11 cellular contexts compared by ENCODE assay signal in genomic region chr12:53596920-53597363, GRCh38. TPM values are rescaled to one million over a fixed set of nuclear protein-coding genes. Genes with fewer than 3 reads are reported as not detected.
DNase-seq lines count a peak whose midpoint lies in the region; ATAC-seq and TF ChIP-seq lines count a peak whose summit lies in the region.
"Had no signal": no experiment of that assay in that cellular context is flagged by ENCODE, and none has a peak within 500 bp of the region (broad histone marks: within the 10 kb centered on the region; RNA-seq: fewer than 3 reads in every experiment).

No MANE protein-coding gene starts in this region.

- H3K4me1 ChIP-seq in DOHH2 (ENCODE audit: control insufficient read depth, low read length), result peaks cover 59% of the 10 kb centered on the region

- peaks cover 23% of the 10 kb centered on the region for H3F3A ChIP-seq in DOHH2 (ENCODE audit: control insufficient read depth, insufficient read depth)

- H3K9me2 ChIP-seq in DOHH2 (replicated peaks; ENCODE audit: control insufficient read depth, low read length), result no peaks in the 10 kb centered on the region

- no peaks in the 10 kb centered on the region for H3K27me3 Mint-ChIP-seq in naive thymus-derived CD8-positive, alpha-beta T cell
- H3K27me3 Mint-ChIP-seq in activated CD4-positive, alpha-beta T cell treated with anti-CD3 and anti-CD28 coated beads for 36 hours, result no peaks in the 10 kb centered on the region

- H3K36me3 Mint-ChIP-seq in naive thymus-derived CD8-positive, alpha-beta T cell, result peaks cover 0 to 47% (median 17%) of the 10 kb centered on the region in 3 donors
- peaks cover 21% of the 10 kb centered on the region for H3K36me3 Mint-ChIP-seq in activated CD4-positive, alpha-beta T cell treated with anti-CD3 and anti-CD28 coated beads for 36 hours (ENCODE audit: low read depth)

- H4K20me1 ChIP-seq in DOHH2 (ENCODE audit: control insufficient read depth, insufficient read depth, low read depth, low read length), result no peaks in the 10 kb centered on the region

- CTCF ChIA-PET in activated CD4-positive, alpha-beta T cell treated with anti-CD3 and anti-CD28 coated beads for 36 hours (lab: Charles Lee), result interaction anchor here (0.6 to 1.1 kb wide), 2 partner anchors 17 to 78 kb away, joined by 3 read pairs; partner anchors contain the start of gene ATP5MC2

- intact Hi-C loops in activated CD4-positive, alpha-beta T cell treated with anti-CD3 and anti-CD28 coated beads for 36 hours (cut with DNase I, micrococcal nuclease), result no loop called here

- H3K27me3 ChIP-seq in DOHH2 (ENCODE audit: control insufficient read depth, low read length) (no peaks in the 10 kb centered on the region), WERI-Rb-1 (ENCODE audit: insufficient read depth, low read depth, severe bottlenecking) (no peaks in the 10 kb centered on the region)

- H3K27ac Mint-ChIP-seq in naive thymus-derived CD8-positive, alpha-beta T cell, result no peak overlapping the region
- H3K27ac Mint-ChIP-seq in activated CD4-positive, alpha-beta T cell treated with anti-CD3 and anti-CD28 coated beads for 36 hours, result no peak overlapping the region
- H3K27ac Mint-ChIP-seq: endodermal cell had no signal

- POLR2A ChIA-PET in naive thymus-derived CD8-positive, alpha-beta T cell (lab: Charles Lee), result interaction anchor here (0.6 kb wide), 1 partner anchor 26 kb away, joined by 5 read pairs; no protein-coding TSS in a partner anchor
- POLR2A ChIA-PET in activated CD4-positive, alpha-beta T cell treated with anti-CD3 and anti-CD28 coated beads for 36 hours (lab: Charles Lee), result interaction anchor here (0.7 kb wide), 1 partner anchor 1081 kb away, joined by 7 read pairs; no protein-coding TSS in a partner anchor

- H3K9me3 Mint-ChIP-seq in naive thymus-derived CD8-positive, alpha-beta T cell, result no peaks in the 10 kb centered on the region
- H3K9me3 Mint-ChIP-seq in activated CD4-positive, alpha-beta T cell treated with anti-CD3 and anti-CD28 coated beads for 36 hours (ENCODE audit: low read depth), result no peaks in the 10 kb centered on the region
- H3K9me3 Mint-ChIP-seq: endodermal cell had no signal

- H3K79me2 ChIP-seq in DOHH2 (ENCODE audit: control insufficient read depth, low read length), result peaks cover 4% of the 10 kb centered on the region

- H3K4me3 ChIP-seq in DOHH2 (ENCODE audit: low read length) (peak overlapping the region; percentile 3; the same call in 1 of the 2 replicates), WERI-Rb-1 (ENCODE audit: low read depth, low read length) (no peak overlapping the region)

- H3K36me3 ChIP-seq in DOHH2 (ENCODE audit: control insufficient read depth, low read length), result peaks cover 4% of the 10 kb centered on the region; the same call in 1 of the 2 replicates
- H3K36me3 ChIP-seq in WERI-Rb-1, result no peaks in the 10 kb centered on the region

- H3K4me1 Mint-ChIP-seq in naive thymus-derived CD8-positive, alpha-beta T cell, result peaks cover 5 to 31% (median 16%) of the 10 kb centered on the region in 4 donors
- H3K4me1 Mint-ChIP-seq in activated CD4-positive, alpha-beta T cell treated with anti-CD3 and anti-CD28 coated beads for 36 hours, result peaks cover 10% of the 10 kb centered on the region

- H3K4me3 Mint-ChIP-seq in naive thymus-derived CD8-positive, alpha-beta T cell, result no peak overlapping the region
- no peak overlapping the region for H3K4me3 Mint-ChIP-seq in activated CD4-positive, alpha-beta T cell treated with anti-CD3 and anti-CD28 coated beads for 36 hours
- H3K4me3 Mint-ChIP-seq: endodermal cell had no signal

- peak; percentile 40 for DNase-seq in fibroblast of the conjunctiva (ENCODE audit: low read depth)
- DNase-seq in pulmonary artery endothelial cell (ENCODE audit: low read depth, low spot score), result peak; percentile 67
- DNase-seq in WERI-Rb-1, result no peak
- no peak for DNase-seq in naive thymus-derived CD8-positive, alpha-beta T cell
- no peak for DNase-seq in SW 1271 (lab: John Stamatoyannopoulos, UW)
- DNase-seq in activated CD4-positive, alpha-beta T cell treated with anti-CD3 and anti-CD28 coated beads for 36 hours, result no peak
- DNase-seq: endodermal cell, NCI-H2171 treated with DMSO at 0.1 percent for 48 hours had no signal

- H3K27ac ChIP-seq in DOHH2 (ENCODE audit: low read depth, low read length) (no peak overlapping the region), VCaP (peak overlapping the region; percentile 99), WERI-Rb-1 (no peak overlapping the region)

- peak overlapping the region; percentile 32 for H3K4me2 ChIP-seq in DOHH2 (ENCODE audit: low read length)

- H3K9me3 ChIP-seq in DOHH2 (ENCODE audit: control insufficient read depth, insufficient read depth, low read length), result no peaks in the 10 kb centered on the region
- H3K9me3 ChIP-seq in WERI-Rb-1 (ENCODE audit: severe bottlenecking), result no peaks in the 10 kb centered on the region

- TF ChIP-seq CTCF in DOHH2 (IDR thresholded peaks at IDR 0.05; ENCODE audit: low read depth, low read length, poor library complexity, severe bottlenecking), result no peak
- TF ChIP-seq CTCF in VCaP (conservative IDR thresholded peaks at IDR 0.05), result no peak
- no peak for TF ChIP-seq CTCF in WERI-Rb-1 (IDR thresholded peaks at IDR 0.05; ENCODE audit: low read depth, low read length)

- ATAC-seq in naive thymus-derived CD8-positive, alpha-beta T cell, result no peak
- no peak for ATAC-seq in activated CD4-positive, alpha-beta T cell treated with anti-CD3 and anti-CD28 coated beads for 36 hours
- ATAC-seq: left lobe of liver had no signal

RNA-seq across cellular contexts. Expression of gene ATF7, which starts 29.2 kb away (rescaled TPM):
- total RNA-seq in pulmonary artery endothelial cell, result 10.5 and 12.1 TPM in 2 replicates
- total RNA-seq in naive thymus-derived CD8-positive, alpha-beta T cell, result 10 to 100 TPM; 25.8 to 30.4 TPM
- 10 to 100 TPM; 13.0 to 19.2 (median 13.7) TPM for polyA plus RNA-seq in naive thymus-derived CD8-positive, alpha-beta T cell
- 10 to 100 TPM; 23.0 to 28.1 TPM for total RNA-seq in activated CD4-positive, alpha-beta T cell treated with anti-CD3 and anti-CD28 coated beads for 36 hours

Comparison
In these comparisons a context has a peak if more than half of its experiments do, and no peak if none do; other contexts are left out.
1. DNase-seq: peak in fibroblast of the conjunctiva (single experiment) and pulmonary artery endothelial cell (single experiment); none in WERI-Rb-1 (single experiment), naive thymus-derived CD8-positive, alpha-beta T cell (0 of 10), SW 1271 (0 of 2) and activated CD4-positive, alpha-beta T cell treated with anti-CD3 and anti-CD28 coated beads for 36 hours (single experiment).